ENCODE assay signal across 8 cellular contexts in the genomic region with DNA sequence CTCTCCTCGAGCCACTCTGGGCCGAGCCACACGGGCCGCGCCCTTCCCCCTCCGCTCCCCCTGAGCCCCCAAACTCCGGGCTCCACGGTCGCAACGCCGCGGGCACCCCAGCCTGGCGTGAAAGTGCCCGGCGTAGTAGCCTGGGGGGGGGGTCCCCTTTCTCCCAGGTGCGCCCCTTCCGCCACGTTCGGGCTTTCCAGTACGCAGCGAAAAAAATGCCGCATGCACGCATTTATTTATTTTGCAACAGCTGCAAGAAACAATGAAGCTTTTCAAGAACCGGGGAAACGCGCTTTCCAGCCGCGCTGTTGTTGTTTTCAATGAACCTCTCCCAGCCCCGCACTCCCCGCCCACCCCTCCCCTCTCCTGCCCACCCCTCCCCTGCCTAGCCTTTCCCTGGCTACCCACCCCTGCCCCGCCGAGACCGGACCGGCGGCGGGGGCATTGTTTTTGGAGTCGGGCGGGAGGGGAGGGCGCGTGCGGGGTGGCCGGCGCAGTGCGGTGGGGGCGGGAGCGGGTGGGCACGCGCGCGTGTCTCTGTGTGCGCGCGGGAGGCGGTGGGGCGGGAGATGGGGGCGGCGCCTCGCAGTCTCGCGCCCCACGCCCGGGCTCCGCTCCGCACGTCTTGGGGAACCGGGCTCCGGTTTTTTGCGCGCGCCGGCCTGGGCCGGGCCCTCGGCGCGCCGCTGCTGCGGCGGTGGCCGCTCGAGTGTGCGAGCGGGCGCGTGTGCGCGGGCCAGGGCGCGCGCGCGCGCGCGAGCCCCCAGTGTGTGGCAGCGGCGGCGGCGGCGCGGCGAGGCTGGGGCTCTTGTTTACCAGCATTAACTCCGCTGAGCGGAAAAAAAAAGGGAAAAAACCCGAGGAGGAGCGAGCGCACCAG. TPM values are rescaled to one million over a fixed set of nuclear protein-coding genes. Genes with fewer than 3 reads are reported as not detected.
A peak's percentile ranks its signal among the peaks of the same experiment; 100 is the strongest.
DNase-seq lines count a peak whose midpoint lies in the region; ATAC-seq and TF ChIP-seq lines count a peak whose summit lies in the region.

A gene (plus strand): TSS at position 766 of the 880 bp plus-strand sequence. CDS start 1,043 bp downstream, outside the sequence.

- peak within 1 kb of the TSS; percentile 92 for H3K4me3 Mint-ChIP-seq in neural progenitor cell

- H2AFZ ChIP-seq in neural progenitor cell (replicated peaks) = peak within 1 kb of the TSS; percentile 98

- peak within 1 kb of the TSS; percentile 84 for H3K4me3 ChIP-seq in neural progenitor cell
- H3K4me3 ChIP-seq in stomach smooth muscle (ENCODE audit: low read length in 2 of 2) = peak within 1 kb of the TSS; percentile 89 to 96

- no peaks in the 10 kb centered on the region for H3K9me3 Mint-ChIP-seq in neural progenitor cell

- no peaks in the 10 kb centered on the region for H3K9me3 ChIP-seq in neural progenitor cell (ENCODE audit: low read depth)
- no peaks in the 10 kb centered on the region for H3K9me3 ChIP-seq in stomach smooth muscle (ENCODE audit: control insufficient read depth in 2 of 2, low read length in 2 of 2)

- peaks cover 38% of the 10 kb centered on the region for H4K20me1 ChIP-seq in neural progenitor cell (ENCODE audit: low read depth)

- H3K27me3 ChIP-seq in foreskin keratinocyte = peaks cover 8% of the 10 kb centered on the region
- H3K27me3 ChIP-seq in neural progenitor cell = no peaks in the 10 kb centered on the region
- H3K27me3 ChIP-seq in stomach smooth muscle (ENCODE audit: control insufficient read depth in 1 of 2, insufficient read depth in 2 of 2, low read length in 2 of 2) = no peaks in the 10 kb centered on the region

- peak within 1 kb of the TSS; percentile 98 for H3K4me2 ChIP-seq in neural progenitor cell

- peak within 1 kb of the TSS; percentile 88 for H3K27ac ChIP-seq in foreskin keratinocyte
- H3K27ac ChIP-seq in neural progenitor cell = peak within 1 kb of the TSS; percentile 98
- H3K27ac ChIP-seq in stomach smooth muscle (ENCODE audit: low read length) = peak within 1 kb of the TSS; percentile 77

- ATAC-seq in GM21825 (IDR thresholded peaks at IDR 0.05; ENCODE audit: unreplicated experiment) (peak; percentile 73), foreskin keratinocyte (peak; percentile 58)

- peaks cover 20% of the 10 kb centered on the region for H3K4me1 Mint-ChIP-seq in neural progenitor cell

- H3K4me1 ChIP-seq in foreskin keratinocyte (peaks cover 7% of the 10 kb centered on the region), neural progenitor cell (peaks cover 32% of the 10 kb centered on the region), stomach smooth muscle (ENCODE audit: control insufficient read depth, insufficient read depth, low read length) (peaks cover 14% of the 10 kb centered on the region)

- H3K36me3 ChIP-seq in neural progenitor cell (no peaks in the 10 kb centered on the region), stomach smooth muscle (ENCODE audit: control insufficient read depth in 2 of 2, insufficient read depth in 2 of 2, low read length in 2 of 2) (no peaks in the 10 kb centered on the region)

- peak; percentile 67 for DNase-seq in DMS53 treated with DMSO at 0.1 percent for 48 hours (lab: John Stamatoyannopoulos, UW; ENCODE audit: unreplicated experiment)
- peak; percentile 67 to 72 for DNase-seq in Kasumi-1 (lab: John Stamatoyannopoulos, UW)
- DNase-seq in SIG-M5 treated with dmso at 0.1 percent for 504 hours (lab: John Stamatoyannopoulos, UW; ENCODE audit: unreplicated experiment) = peak; percentile 81
- peak; percentile 83 for DNase-seq in activated gamma-delta T cell treated with Interleukin-2 at 50 U/mL for 16 hours
- peak; percentile 61 to 75 for DNase-seq in foreskin keratinocyte
- DNase-seq in neural progenitor cell (ENCODE audit: low spot score) = peak; percentile 96

- TF ChIP-seq CTCF in foreskin keratinocyte (conservative IDR thresholded peaks at IDR 0.05) (no peak), neural progenitor cell (IDR thresholded peaks at IDR 0.05) (peak; percentile 9)

- H3K27ac Mint-ChIP-seq in neural progenitor cell = peak within 1 kb of the TSS; percentile 89

- no peaks in the 10 kb centered on the region for H3K36me3 Mint-ChIP-seq in neural progenitor cell

- H3K27me3 Mint-ChIP-seq in neural progenitor cell (ENCODE audit: insufficient read depth, low read depth) = peaks cover 3% of the 10 kb centered on the region

- H3K9ac ChIP-seq in neural progenitor cell (peak within 1 kb of the TSS; percentile 47), stomach smooth muscle (ENCODE audit: low read length in 2 of 2) (peak within 1 kb of the TSS; percentile 76 to 89)

- H3K79me2 ChIP-seq in neural progenitor cell (ENCODE audit: low read depth) = peaks cover 54% of the 10 kb centered on the region

- peaks cover 39% of the 10 kb centered on the region for H3F3A ChIP-seq in neural progenitor cell (ENCODE audit: low read depth)

RNA-seq across cellular contexts. Expression of the gene that starts here (rescaled TPM):
- 30.1 and 38.4 TPM in 2 replicates for total RNA-seq in foreskin keratinocyte
- 4.8 and 5.0 TPM in 2 replicates for polyA plus RNA-seq in foreskin keratinocyte
- 23.5 and 40.4 TPM in 2 replicates for total RNA-seq in neural progenitor cell (ENCODE audit: low replicate concordance)

Comparison
In these comparisons a context has a peak if more than half of its experiments do, and no peak if none do; other contexts are left out.
1. Peak in every context shown above with its lines: DNase-seq, ATAC-seq, H3K4me3 ChIP-seq and H3K27ac ChIP-seq.